In genomic region chr16:30957456-30958163, GRCh38 we compare ENCODE assay signal across 1 cellular context.
TF ChIP-seq lines count a peak whose summit lies in the region.

TSS of gene SETD1A (plus strand) at chr16:30957754. CDS start at chr16:30958732, 978 bp downstream.

TF ChIP-seq in H1, 55 proteins besides CTCF, POLR2A, EP300 and RAD21:
- TF ChIP-seq SP2 (IDR thresholded peaks at IDR 0.05; ENCODE audit: low read length), result no peak
- peak; percentile 95 for TF ChIP-seq CREB1 (IDR thresholded peaks at IDR 0.05)
- TF ChIP-seq RXRA (IDR thresholded peaks at IDR 0.05; ENCODE audit: insufficient read depth, low read depth, low read length), result no peak
- TF ChIP-seq POLR2AphosphoS5 (IDR thresholded peaks at IDR 0.05; ENCODE audit: low read depth, low read length), result no peak; the same call in 1 of the 2 replicates
- 0 out of 2 replicates have a peak, but pooled peaks have one; percentile 58 for TF ChIP-seq TCF12 (IDR thresholded peaks at IDR 0.05; ENCODE audit: low read depth, low read length)
- peak; percentile 76; the same call in 1 of the 2 replicates for TF ChIP-seq SP1 (IDR thresholded peaks at IDR 0.05; ENCODE audit: low read depth, low read length)
- no peak for TF ChIP-seq CTBP2 (IDR thresholded peaks at IDR 0.05; ENCODE audit: borderline replicate concordance, insufficient read depth, insufficient read length, low read length)
- no peak for TF ChIP-seq CEBPB (IDR thresholded peaks at IDR 0.05; ENCODE audit: low read depth, low read length)
- TF ChIP-seq RBBP5 (IDR thresholded peaks at IDR 0.05; ENCODE audit: borderline replicate concordance, low read depth, low read length), result peak; percentile 46; the same call in 1 of the 2 replicates
- peak; percentile 43 for TF ChIP-seq KDM4A (IDR thresholded peaks at IDR 0.05; ENCODE audit: low read depth, low read length, severe bottlenecking)
- peak in 1 of 2 experiments; percentile 74; a peak in 1 of 4 replicates for TF ChIP-seq SIN3A (conservative IDR thresholded peaks at IDR 0.05 in 1 of 2, IDR thresholded peaks at IDR 0.05 in 1 of 2; ENCODE audit: low read depth in 1 of 2, low read length in 2 of 2)
- peak; percentile 77 for TF ChIP-seq TAF1 (IDR thresholded peaks at IDR 0.05; ENCODE audit: low read depth, low read length)
- TF ChIP-seq MAFK (IDR thresholded peaks at IDR 0.05; ENCODE audit: low read depth, low read length), result no peak
- TF ChIP-seq POU5F1 (IDR thresholded peaks at IDR 0.05; ENCODE audit: low read depth, low read length), result no peak
- TF ChIP-seq FOSL1 (IDR thresholded peaks at IDR 0.05; ENCODE audit: insufficient read depth, low read depth, low read length), result no peak
- TF ChIP-seq PHF8 (conservative IDR thresholded peaks at IDR 0.05; ENCODE audit: low read depth, low read length), result peak; percentile 60
- TF ChIP-seq MAX (IDR thresholded peaks at IDR 0.05), result peak; percentile 81
- TF ChIP-seq CHD1 (IDR thresholded peaks at IDR 0.05; ENCODE audit: low read depth, low read length), result no peak
- no peak for TF ChIP-seq SAP30 (IDR thresholded peaks at IDR 0.05; ENCODE audit: insufficient read depth, insufficient replicate concordance, low read length)
- no peak for TF ChIP-seq SP4 (IDR thresholded peaks at IDR 0.05; ENCODE audit: low read length)
- TF ChIP-seq JUND (IDR thresholded peaks at IDR 0.05; ENCODE audit: low read length), result no peak
- TF ChIP-seq TAF7 (optimal IDR thresholded peaks at IDR 0.05; ENCODE audit: borderline replicate concordance, low read depth, low read length), result peak; percentile 24
- TF ChIP-seq TBP (IDR thresholded peaks at IDR 0.05; ENCODE audit: low read depth, low read length), result 0 out of 2 replicates have a peak, but pooled peaks have one; percentile 7
- TF ChIP-seq ASH2L (IDR thresholded peaks at IDR 0.05; ENCODE audit: low read length), result peak; percentile 95
